ENCODE assay signal across 1 cellular context in the genomic region with DNA sequence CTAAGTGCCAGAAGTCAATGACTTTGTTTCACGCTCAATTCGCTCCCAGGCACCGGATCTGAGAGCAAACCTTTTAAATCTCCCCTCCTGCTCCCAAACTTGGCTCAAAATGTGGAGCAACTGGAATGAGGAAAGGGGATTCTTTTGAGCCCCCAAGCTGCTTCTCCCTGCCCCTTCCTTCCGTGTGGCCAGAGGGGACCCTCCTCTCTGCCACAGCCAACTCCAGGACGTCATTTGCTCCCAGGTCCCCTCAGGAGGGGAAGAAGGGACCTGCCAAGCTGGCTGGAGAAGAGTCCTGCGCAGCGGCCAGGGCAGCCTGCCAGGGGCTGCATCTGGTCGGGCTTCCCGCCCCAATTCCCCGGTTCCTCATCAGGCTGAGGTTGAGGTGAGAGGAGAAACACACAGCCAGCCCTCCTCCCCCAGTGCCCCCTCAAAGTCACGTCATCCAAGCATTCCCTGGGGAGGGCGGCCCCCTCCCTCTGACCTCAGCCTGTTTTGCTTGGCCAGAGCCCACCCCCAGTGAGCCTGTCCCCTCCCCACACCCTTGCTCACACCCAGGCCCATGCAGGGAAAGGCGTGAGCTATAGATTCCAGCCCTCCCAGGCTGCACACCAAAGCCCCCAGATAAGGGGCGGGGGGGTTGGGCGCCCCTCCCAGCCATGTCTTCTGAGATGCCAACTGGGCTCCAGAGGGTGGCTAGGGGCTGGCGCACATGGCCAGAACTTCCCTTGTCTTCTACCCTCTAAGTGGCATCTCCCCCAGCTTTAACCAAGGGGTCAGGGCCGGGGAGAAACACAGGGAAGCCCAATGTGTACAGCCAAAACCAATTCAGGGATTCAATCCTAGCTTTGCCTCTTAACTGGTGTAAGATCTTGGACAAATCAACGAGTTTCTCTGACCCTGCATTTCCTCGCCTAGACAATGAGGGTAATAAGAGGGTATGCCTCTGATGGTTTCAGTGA.
TF ChIP-seq lines count a peak whose summit lies in the region.

No MANE protein-coding gene starts in this region.

TF ChIP-seq in IMR-90, 13 proteins besides CTCF, POLR2A, EP300 and RAD21:
- TF ChIP-seq BHLHE40 (IDR thresholded peaks at IDR 0.05; ENCODE audit: low read depth, low read length) = no peak
- peak; percentile 22; the same call in 1 of the 2 replicates for TF ChIP-seq MAZ (IDR thresholded peaks at IDR 0.05; ENCODE audit: borderline replicate concordance, low read depth, low read length)
- no peak for TF ChIP-seq NFE2L2 (IDR thresholded peaks at IDR 0.05; ENCODE audit: low read depth, low read length)
- TF ChIP-seq, protein P1, sequence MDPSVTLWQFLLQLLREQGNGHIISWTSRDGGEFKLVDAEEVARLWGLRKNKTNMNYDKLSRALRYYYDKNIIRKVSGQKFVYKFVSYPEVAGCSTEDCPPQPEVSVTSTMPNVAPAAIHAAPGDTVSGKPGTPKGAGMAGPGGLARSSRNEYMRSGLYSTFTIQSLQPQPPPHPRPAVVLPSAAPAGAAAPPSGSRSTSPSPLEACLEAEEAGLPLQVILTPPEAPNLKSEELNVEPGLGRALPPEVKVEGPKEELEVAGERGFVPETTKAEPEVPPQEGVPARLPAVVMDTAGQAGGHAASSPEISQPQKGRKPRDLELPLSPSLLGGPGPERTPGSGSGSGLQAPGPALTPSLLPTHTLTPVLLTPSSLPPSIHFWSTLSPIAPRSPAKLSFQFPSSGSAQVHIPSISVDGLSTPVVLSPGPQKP (IDR thresholded peaks at IDR 0.05; ENCODE audit: borderline replicate concordance, low read depth, low read length) = no peak
